In the genomic region with DNA sequence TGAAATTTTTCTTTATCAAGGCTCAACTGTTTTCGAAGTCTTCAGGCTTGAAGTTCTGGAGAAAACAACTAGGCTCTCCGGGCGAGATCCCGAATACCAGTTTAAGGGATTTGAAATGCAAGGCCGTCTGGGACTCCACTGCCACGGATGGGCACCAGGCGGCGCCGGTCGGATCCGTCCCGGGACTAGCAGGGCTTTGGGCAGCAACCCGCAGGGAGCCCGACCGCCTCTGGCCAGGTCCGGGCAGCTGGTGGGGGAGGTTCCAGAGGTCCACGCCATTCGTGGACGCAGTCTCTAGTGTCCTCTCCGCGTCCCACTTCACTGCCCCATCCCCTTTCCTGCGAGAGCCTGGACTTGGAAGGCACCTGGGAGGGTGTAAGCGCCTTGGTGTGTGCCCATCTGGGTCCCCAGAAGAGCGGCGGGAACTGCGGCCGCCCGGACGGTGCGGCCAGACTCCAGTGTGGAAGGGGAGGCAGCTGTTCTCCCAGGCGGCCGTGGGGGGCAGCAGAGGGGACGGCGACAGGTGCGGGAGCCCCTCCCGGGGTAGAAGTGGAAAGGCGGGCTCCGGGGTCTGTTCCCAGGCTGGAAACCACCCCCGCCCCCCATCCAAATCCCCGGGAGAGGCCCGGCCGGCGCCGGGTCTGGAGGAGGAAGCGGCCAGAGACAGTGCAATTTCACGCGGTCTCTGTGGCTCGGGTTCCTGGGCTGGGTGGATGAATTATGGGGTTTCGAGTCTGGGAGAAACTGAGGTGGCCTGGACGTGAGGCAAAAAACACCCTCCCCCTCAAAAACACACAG, we compare ENCODE assay signal across 8 cellular contexts. TPM values are rescaled to one million over a fixed set of nuclear protein-coding genes. Genes with fewer than 3 reads are reported as not detected.
DNase-seq lines count a peak whose midpoint lies in the region; ATAC-seq lines count a peak whose summit lies in the region.

No MANE protein-coding gene starts in this region.

- H3K36me3 Mint-ChIP-seq in effector memory CD8-positive, alpha-beta T cell (ENCODE audit: insufficient read depth): peaks cover 3% of the 10 kb centered on the region

- peak overlapping the region; percentile 83 to 84 for H3K4me3 Mint-ChIP-seq in effector memory CD8-positive, alpha-beta T cell

- H3K9me3 Mint-ChIP-seq in effector memory CD8-positive, alpha-beta T cell: no peaks in the 10 kb centered on the region

- peak; percentile 58 for ATAC-seq in HG03045 (IDR thresholded peaks at IDR 0.05; ENCODE audit: unreplicated experiment)
- peak; percentile 73 for ATAC-seq in effector memory CD8-positive, alpha-beta T cell (replicated peaks)
- ATAC-seq in HG03378 (IDR thresholded peaks at IDR 0.05; ENCODE audit: unreplicated experiment): no peak

- H3K27me3 Mint-ChIP-seq in effector memory CD8-positive, alpha-beta T cell: peaks cover 6 to 25% of the 10 kb centered on the region in 2 donors

- DNase-seq in NCI-H82 (lab: John Stamatoyannopoulos, UW) (peak; percentile 91), lung microvascular endothelial cell (ENCODE audit: low read depth in 2 of 2) (peak; percentile 93 to 94)
- peak in 2 of 3 experiments; percentile 26 to 40 for DNase-seq in activated CD8-positive, alpha-beta memory T cell treated with anti-CD3 and anti-CD28 coated beads for 48 hours (ENCODE audit: low read depth in 2 of 3, low spot score in 2 of 3)
- peak; percentile 41 to 42 (median 41) for DNase-seq in effector memory CD8-positive, alpha-beta T cell
- DNase-seq in stimulated activated CD4-positive, alpha-beta T cell treated with anti-CD3 and anti-CD28 coated beads, TNF-alpha, amount 100 ng/mL, for 4 hours (ENCODE audit: low read depth in 3 of 3): peak in 2 of 3 experiments; percentile 19 to 25

- H3K27ac Mint-ChIP-seq in effector memory CD8-positive, alpha-beta T cell: no peak overlapping the region

- peak overlapping the region; percentile 45; the same call in 1 of the 2 replicates for H3K4me3 ChIP-seq in GM08714 (ENCODE audit: low read length)

- H3K4me1 Mint-ChIP-seq in effector memory CD8-positive, alpha-beta T cell (ENCODE audit: low read depth in 2 of 2): peaks cover 2 to 4% of the 10 kb centered on the region in 2 donors

RNA-seq across cellular contexts. Expression of gene ERBB3, which starts 0.8 kb away (rescaled TPM):
- total RNA-seq in lung microvascular endothelial cell: under 0.01 and 0.22 TPM in 2 replicates

RNA-seq across cellular contexts. Expression of gene PA2G4, which starts 25.2 kb away (rescaled TPM):
- 80.8 and 102 TPM in 2 replicates for total RNA-seq in lung microvascular endothelial cell

RNA-seq across cellular contexts. Expression of gene RPL41, which starts 37.3 kb away (rescaled TPM):
- 2,546 and 2,559 TPM in 2 replicates for total RNA-seq in lung microvascular endothelial cell

RNA-seq across cellular contexts. Expression of gene RPS26, which starts 37.4 kb away (rescaled TPM):
- total RNA-seq in lung microvascular endothelial cell: 99.2 and 124 TPM in 2 replicates

RNA-seq across cellular contexts. Expression of gene ZC3H10, which starts 38.9 kb away (rescaled TPM):
- 2.6 and 5.0 TPM in 2 replicates for total RNA-seq in lung microvascular endothelial cell

Comparison
In these comparisons a context has a peak if more than half of its experiments do, and no peak if none do; other contexts are left out.
1. DNase-seq: peak in every context shown above with its lines; median percentile 94 in lung microvascular endothelial cell; 91 in NCI-H82; 41 in effector memory CD8-positive, alpha-beta T cell; 33 in activated CD8-positive, alpha-beta memory T cell treated with anti-CD3 and anti-CD28 coated beads for 48 hours; 22 in stimulated activated CD4-positive, alpha-beta T cell treated with anti-CD3 and anti-CD28 coated beads, TNF-alpha, amount 100 ng/mL, for 4 hours.